1 cellular context compared by ENCODE assay signal in the genomic region with DNA sequence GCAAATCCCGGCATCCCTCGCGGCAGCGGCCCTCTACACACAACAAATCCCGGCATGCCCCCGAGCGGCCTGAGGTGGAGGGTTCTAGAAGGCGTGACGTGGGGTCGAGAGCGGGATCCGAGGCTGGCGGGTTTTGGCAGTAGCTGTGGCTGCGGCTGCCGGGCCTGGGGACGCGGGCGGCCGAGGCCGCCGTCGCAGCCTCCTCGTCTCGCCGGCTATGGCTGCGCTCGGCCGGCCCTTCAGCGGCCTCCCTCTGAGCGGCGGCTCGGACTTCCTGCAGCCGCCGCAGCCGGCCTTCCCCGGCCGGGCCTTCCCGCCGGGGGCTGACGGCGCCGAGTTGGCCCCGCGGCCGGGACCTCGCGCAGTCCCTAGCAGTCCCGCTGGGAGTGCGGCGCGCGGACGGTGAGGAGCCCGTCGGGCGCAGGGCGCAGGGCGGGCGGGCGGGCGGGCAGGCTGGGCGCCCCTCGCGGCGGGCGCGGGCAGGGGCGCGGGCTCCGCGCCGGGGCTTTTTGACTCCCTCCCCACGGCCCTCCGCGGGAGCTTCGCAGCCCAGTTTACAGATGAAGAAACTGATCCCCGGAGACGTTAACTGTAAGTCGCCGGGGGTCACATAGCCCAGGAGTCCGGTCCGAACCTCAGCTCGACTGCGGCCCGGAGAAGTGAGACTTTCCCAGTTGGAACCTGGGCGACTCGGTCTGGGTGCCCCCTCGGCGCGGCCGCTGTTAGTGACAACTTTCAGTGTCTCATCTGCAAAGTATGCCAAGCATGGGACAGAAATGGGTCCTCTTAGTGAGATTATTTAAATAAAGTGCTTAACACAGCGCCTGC.
TF ChIP-seq lines count a peak whose summit lies in the region.

CCDC117 (plus strand) TSS at position 63 of the 828 bp plus-strand sequence; CDS start at position 218, 155 bp downstream.

TF ChIP-seq in K562, 482 proteins besides CTCF, POLR2A, EP300 and RAD21 (continued from another document):
- TF ChIP-seq NR2C1 (IDR thresholded peaks at IDR 0.05) (no peak; the same call in none of the 2 replicates), NR2C1 (tag; IDR thresholded peaks at IDR 0.05) (peak; percentile 81; the same call in 1 of the 2 replicates), GABPB1 (CRISPR knock-in tag; IDR thresholded peaks at IDR 0.05) (no peak), NR2C2 (CRISPR knock-in tag; IDR thresholded peaks at IDR 0.05) (no peak), NR2C2 (tag; IDR thresholded peaks at IDR 0.05) (peak; percentile 90), DIDO1 (tag; IDR thresholded peaks at IDR 0.05; ENCODE audit: low read depth) (no peak), ADNP (tag; IDR thresholded peaks at IDR 0.05) (0 out of 2 replicates have a peak, but pooled peaks have one; percentile 9), ZNF780A (CRISPR knock-in tag; IDR thresholded peaks at IDR 0.05) (no peak), ZBTB7A (IDR thresholded peaks at IDR 0.05; ENCODE audit: borderline replicate concordance, control insufficient read depth, low read depth, low read length) (peak; percentile 51; the same call in 1 of the 2 replicates), CREBBP (IDR thresholded peaks at IDR 0.05; ENCODE audit: low read depth, low read length) (no peak), MEF2A (IDR thresholded peaks at IDR 0.05; ENCODE audit: control insufficient read depth, low read depth, low read length) (no peak), NCOR1 (IDR thresholded peaks at IDR 0.05) (no peak), THRAP3 (IDR thresholded peaks at IDR 0.05; ENCODE audit: borderline replicate concordance) (no peak), ZNF143 (CRISPR knock-in tag; IDR thresholded peaks at IDR 0.05) (peak; percentile 89), BMI1 (IDR thresholded peaks at IDR 0.05; ENCODE audit: low read length) (no peak), ID3 (CRISPR knock-in tag; IDR thresholded peaks at IDR 0.05) (no peak), ID3 (tag; IDR thresholded peaks at IDR 0.05) (no peak), GTF2F1 (IDR thresholded peaks at IDR 0.05; ENCODE audit: low read depth, low read length) (no peak), RBBP5 (IDR thresholded peaks at IDR 0.05; ENCODE audit: borderline replicate concordance, insufficient read depth, low read length, poor library complexity, severe bottlenecking) (peak; percentile 91), HMG20B (CRISPR knock-in tag; IDR thresholded peaks at IDR 0.05) (no peak), ZNF134 (CRISPR knock-in tag; conservative IDR thresholded peaks at IDR 0.05) (no peak), HEY1 (CRISPR knock-in tag; IDR thresholded peaks at IDR 0.05; ENCODE audit: borderline replicate concordance) (no peak), PPARD (CRISPR knock-in tag; IDR thresholded peaks at IDR 0.05) (no peak), NEUROD1 (IDR thresholded peaks at IDR 0.05; ENCODE audit: borderline replicate concordance, low read depth, low read length, partially characterized antibody) (no peak), CBX3 (IDR thresholded peaks at IDR 0.05; ENCODE audit: borderline replicate concordance in 1 of 2, low read length in 2 of 2) (no peak), CHD2 (IDR thresholded peaks at IDR 0.05; ENCODE audit: low read depth, low read length) (0 out of 2 replicates have a peak, but pooled peaks have one; percentile 21), TFAP4 (CRISPR knock-in tag; IDR thresholded peaks at IDR 0.05; ENCODE audit: borderline replicate concordance) (peak; percentile 44), STAT5B (CRISPR knock-in tag; IDR thresholded peaks at IDR 0.05) (no peak), TOE1 (IDR thresholded peaks at IDR 0.05; ENCODE audit: borderline replicate concordance) (no peak), TOE1 (CRISPR knock-in tag; IDR thresholded peaks at IDR 0.05; ENCODE audit: borderline replicate concordance, low read depth) (no peak), ZNF146 (CRISPR knock-in tag; IDR thresholded peaks at IDR 0.05; ENCODE audit: unreplicated experiment) (no peak), ZBTB9 (CRISPR knock-in tag; IDR thresholded peaks at IDR 0.05) (0 out of 2 replicates have a peak, but pooled peaks have one; percentile 26), CREB1 (IDR thresholded peaks at IDR 0.05) (peak; percentile 70; the same call in 1 of the 2 replicates), CREB1 (CRISPR knock-in tag; IDR thresholded peaks at IDR 0.05) (peak; percentile 64), CBX8 (IDR thresholded peaks at IDR 0.05; ENCODE audit: borderline replicate concordance, extremely low read depth, low read depth, low read length, poor library complexity, severe bottlenecking) (no peak), ZNF785 (CRISPR knock-in tag; IDR thresholded peaks at IDR 0.05) (no peak), ZBTB2 (IDR thresholded peaks at IDR 0.05) (no peak), NRF1 (conservative IDR thresholded peaks at IDR 0.05 in 1 of 2, IDR thresholded peaks at IDR 0.05 in 1 of 2) (no peak; a peak in 2 of 4 replicates), POU5F1 (IDR thresholded peaks at IDR 0.05; ENCODE audit: borderline replicate concordance, low read depth, low read length, partially characterized antibody) (peak; percentile 60), SMARCA5 (IDR thresholded peaks at IDR 0.05) (no peak), HIVEP1 (CRISPR knock-in tag; IDR thresholded peaks at IDR 0.05) (no peak), GATA2 (CRISPR knock-in tag; IDR thresholded peaks at IDR 0.05) (no peak), THAP7 (CRISPR knock-in tag; IDR thresholded peaks at IDR 0.05) (no peak), MAZ (CRISPR knock-in tag; conservative IDR thresholded peaks at IDR 0.05 in 1 of 2, IDR thresholded peaks at IDR 0.05 in 1 of 2) (peak in 1 of 2 experiments; percentile 67; a peak in 2 of 4 replicates), NFE2 (IDR thresholded peaks at IDR 0.05; ENCODE audit: low read depth) (no peak), ZNF586 (CRISPR knock-in tag; conservative IDR thresholded peaks at IDR 0.05) (no peak), ZKSCAN8 (CRISPR knock-in tag; IDR thresholded peaks at IDR 0.05) (no peak), TRIM24 (IDR thresholded peaks at IDR 0.05) (no peak), GATAD2A (IDR thresholded peaks at IDR 0.05) (no peak), ZNF224 (CRISPR knock-in tag; IDR thresholded peaks at IDR 0.05) (no peak), AFF4 (CRISPR knock-in tag; IDR thresholded peaks at IDR 0.05) (no peak), ZC3H8 (IDR thresholded peaks at IDR 0.05) (no peak), SMAD2 (IDR thresholded peaks at IDR 0.05; ENCODE audit: low read depth, low read length) (no peak)
- TF ChIP-seq, protein P1, sequence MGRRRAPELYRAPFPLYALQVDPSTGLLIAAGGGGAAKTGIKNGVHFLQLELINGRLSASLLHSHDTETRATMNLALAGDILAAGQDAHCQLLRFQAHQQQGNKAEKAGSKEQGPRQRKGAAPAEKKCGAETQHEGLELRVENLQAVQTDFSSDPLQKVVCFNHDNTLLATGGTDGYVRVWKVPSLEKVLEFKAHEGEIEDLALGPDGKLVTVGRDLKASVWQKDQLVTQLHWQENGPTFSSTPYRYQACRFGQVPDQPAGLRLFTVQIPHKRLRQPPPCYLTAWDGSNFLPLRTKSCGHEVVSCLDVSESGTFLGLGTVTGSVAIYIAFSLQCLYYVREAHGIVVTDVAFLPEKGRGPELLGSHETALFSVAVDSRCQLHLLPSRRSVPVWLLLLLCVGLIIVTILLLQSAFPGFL (CRISPR knock-in tag; IDR thresholded peaks at IDR 0.05) = no peak
- TF ChIP-seq, protein P2, sequence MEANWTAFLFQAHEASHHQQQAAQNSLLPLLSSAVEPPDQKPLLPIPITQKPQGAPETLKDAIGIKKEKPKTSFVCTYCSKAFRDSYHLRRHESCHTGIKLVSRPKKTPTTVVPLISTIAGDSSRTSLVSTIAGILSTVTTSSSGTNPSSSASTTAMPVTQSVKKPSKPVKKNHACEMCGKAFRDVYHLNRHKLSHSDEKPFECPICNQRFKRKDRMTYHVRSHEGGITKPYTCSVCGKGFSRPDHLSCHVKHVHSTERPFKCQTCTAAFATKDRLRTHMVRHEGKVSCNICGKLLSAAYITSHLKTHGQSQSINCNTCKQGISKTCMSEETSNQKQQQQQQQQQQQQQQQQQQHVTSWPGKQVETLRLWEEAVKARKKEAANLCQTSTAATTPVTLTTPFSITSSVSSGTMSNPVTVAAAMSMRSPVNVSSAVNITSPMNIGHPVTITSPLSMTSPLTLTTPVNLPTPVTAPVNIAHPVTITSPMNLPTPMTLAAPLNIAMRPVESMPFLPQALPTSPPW (CRISPR knock-in tag; IDR thresholded peaks at IDR 0.05) = peak; percentile 68
- TF ChIP-seq, protein P3, sequence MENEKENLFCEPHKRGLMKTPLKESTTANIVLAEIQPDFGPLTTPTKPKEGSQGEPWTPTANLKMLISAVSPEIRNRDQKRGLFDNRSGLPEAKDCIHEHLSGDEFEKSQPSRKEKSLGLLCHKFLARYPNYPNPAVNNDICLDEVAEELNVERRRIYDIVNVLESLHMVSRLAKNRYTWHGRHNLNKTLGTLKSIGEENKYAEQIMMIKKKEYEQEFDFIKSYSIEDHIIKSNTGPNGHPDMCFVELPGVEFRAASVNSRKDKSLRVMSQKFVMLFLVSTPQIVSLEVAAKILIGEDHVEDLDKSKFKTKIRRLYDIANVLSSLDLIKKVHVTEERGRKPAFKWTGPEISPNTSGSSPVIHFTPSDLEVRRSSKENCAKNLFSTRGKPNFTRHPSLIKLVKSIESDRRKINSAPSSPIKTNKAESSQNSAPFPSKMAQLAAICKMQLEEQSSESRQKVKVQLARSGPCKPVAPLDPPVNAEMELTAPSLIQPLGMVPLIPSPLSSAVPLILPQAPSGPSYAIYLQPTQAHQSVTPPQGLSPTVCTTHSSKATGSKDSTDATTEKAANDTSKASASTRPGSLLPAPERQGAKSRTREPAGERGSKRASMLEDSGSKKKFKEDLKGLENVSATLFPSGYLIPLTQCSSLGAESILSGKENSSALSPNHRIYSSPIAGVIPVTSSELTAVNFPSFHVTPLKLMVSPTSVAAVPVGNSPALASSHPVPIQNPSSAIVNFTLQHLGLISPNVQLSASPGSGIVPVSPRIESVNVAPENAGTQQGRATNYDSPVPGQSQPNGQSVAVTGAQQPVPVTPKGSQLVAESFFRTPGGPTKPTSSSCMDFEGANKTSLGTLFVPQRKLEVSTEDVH (IDR thresholded peaks at IDR 0.05; ENCODE audit: low read depth, partially characterized antibody) = no peak
